In the genomic region with DNA sequence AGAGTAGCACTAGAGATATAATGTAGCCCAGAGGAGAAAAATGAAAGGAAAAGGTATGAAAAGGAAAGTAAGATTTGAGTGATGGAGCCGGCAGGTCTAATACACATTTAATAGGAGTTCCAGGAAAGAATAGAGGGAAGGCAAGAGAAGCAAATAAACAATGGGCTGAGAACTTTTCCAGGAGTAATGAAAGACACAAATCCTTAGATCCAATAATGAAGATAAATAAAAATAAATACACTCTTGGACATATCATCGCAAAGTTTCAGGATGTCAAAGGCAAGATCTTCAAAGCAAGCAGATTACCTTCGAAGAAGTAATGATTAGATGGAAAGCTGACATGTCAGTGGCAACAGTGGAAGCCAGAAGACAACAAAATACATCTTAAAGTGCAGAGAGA, we compare ENCODE assay signal across 35 cellular contexts.
"Had no signal": no experiment of that assay in that cellular context is flagged by ENCODE, and none has a peak within 500 bp of the region (broad histone marks: within the 10 kb centered on the region; RNA-seq: fewer than 3 reads in every experiment).

No MANE protein-coding gene starts in this region.

- DNase-seq: Karpas-422, Kasumi-1, MG63, MM.1S, MV-4-11, NCI-H1048, NCI-H1092, NCI-H1092 treated with DMSO at 0.1 percent for 48 hours, NCI-H1105, NCI-H1105 treated with DMSO at 0.1 percent for 48 hours, NCI-H1417, NCI-H1417 treated with DMSO at 0.1 percent for 48 hours, NCI-H1436, NCI-H1436 treated with DMSO at 0.1 percent for 48 hours, NCI-H146, NCI-H1694, NCI-H1694 treated with DMSO at 0.1 percent for 48 hours, NCI-H187, NCI-H187 treated with DMSO at 0.1 percent for 48 hours, NCI-H1930, NCI-H2029, NCI-H2029 treated with DMSO at 0.1 percent for 48 hours, NCI-H2081, NCI-H2081 treated with DMSO at 0.1 percent for 48 hours, NCI-H2107, NCI-H2171, NCI-H2171 treated with DMSO at 0.1 percent for 48 hours, NCI-H2227 treated with DMSO at 0.1 percent for 48 hours, NCI-H226, NCI-H345, NCI-H446, NCI-H446 treated with DMSO at 0.1 percent for 48 hours, NCI-H510A, NCI-H510A treated with DMSO at 0.1 percent for 48 hours, NCI-H524 had no signal

- H3K4me3 ChIP-seq: MG63 had no signal

- H3K36me3 ChIP-seq: MG63 had no signal
